4 cellular contexts compared by ENCODE assay signal in the genomic region with DNA sequence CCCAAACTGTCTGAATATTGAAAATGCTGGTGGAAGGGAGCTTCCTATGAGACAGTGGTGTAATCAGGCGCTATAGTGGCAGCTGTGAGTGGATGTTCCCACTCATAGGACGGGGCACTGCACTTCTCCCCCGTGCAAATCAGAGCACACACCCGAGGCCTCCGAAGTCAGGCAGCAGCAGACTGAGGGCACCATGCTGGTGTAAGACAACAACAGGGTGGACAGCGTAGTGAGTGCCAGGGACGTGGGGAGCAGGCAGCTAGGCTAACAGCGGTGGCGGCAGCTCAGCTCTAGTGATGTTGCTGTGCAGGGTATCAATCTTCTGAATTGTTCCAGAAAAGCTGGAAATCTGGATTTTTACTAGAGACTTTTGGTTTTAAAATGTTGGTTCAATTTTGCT. TPM values are rescaled to one million over a fixed set of nuclear protein-coding genes. Genes with fewer than 3 reads are reported as not detected.
"Had no signal": no experiment of that assay in that cellular context is flagged by ENCODE, and none has a peak within 500 bp of the region (broad histone marks: within the 10 kb centered on the region; RNA-seq: fewer than 3 reads in every experiment).

No MANE protein-coding gene starts in this region.

- DNase-seq: GDM1, GF-D8 had no signal

- ATAC-seq: GM12878 had no signal

- H3K4me3 ChIP-seq: GM12878 had no signal

RNA-seq across cellular contexts. Expression of gene C10orf53, which starts 19.2 kb away (rescaled TPM):
- total RNA-seq: G401, GM12878 had no signal
- polyA plus RNA-seq: GM12878 had no signal
